8 cellular contexts compared by ENCODE assay signal in the genomic region with DNA sequence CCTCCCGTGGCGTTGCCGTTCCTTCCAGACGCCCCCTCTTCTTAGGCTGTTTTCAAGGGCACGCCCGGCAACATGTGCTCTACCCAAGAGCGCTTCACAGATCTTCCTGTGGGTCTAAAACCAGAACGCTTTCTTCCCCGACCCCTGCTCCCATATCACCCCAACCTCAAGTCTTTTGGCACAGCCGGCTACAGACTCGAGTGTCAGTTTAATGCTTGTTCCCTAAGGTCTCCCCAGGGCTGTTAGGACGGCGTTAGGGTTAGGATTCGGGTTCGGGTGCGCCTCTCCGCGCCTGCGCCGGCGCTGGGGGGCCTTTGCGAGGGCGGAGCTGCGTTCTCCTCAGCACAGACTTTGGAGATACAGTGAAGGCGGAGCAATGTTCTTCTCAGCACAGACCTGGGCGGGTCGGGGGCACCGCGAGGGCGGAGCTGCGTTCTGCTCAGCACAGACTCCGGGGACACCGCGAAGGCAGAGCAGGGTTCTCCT.
DNase-seq lines count a peak whose midpoint lies in the region; ATAC-seq and TF ChIP-seq lines count a peak whose summit lies in the region.
"Not testable (repeated sequence)": the region's sequence is repeated elsewhere in the genome, so short reads cannot be mapped to it uniquely, and the experiment has no call there.

No MANE protein-coding gene starts in this region.

- H3K4me2 ChIP-seq in BLaER1 = peak overlapping the region; percentile 56
- not testable (repeated sequence) for H3K4me2 ChIP-seq in neural cell (ENCODE audit: low read length)

- TF ChIP-seq RAD21 in neural cell (conservative IDR thresholded peaks at IDR 0.05) = not testable (repeated sequence)

- H3K27me3 ChIP-seq in BLaER1; HAP-1 (ENCODE audit: low read depth); breast epithelium; neural cell (ENCODE audit: insufficient read depth, low read depth, low read length): not testable (repeated sequence)

- not testable (repeated sequence) for H3K4me1 ChIP-seq in BLaER1, HAP-1, breast epithelium

- DNase-seq in HAP-1 (ENCODE audit: low spot score in 2 of 2) (peak; percentile 46 to 82), NCI-H2227 treated with DMSO at 0.1 percent for 48 hours (lab: John Stamatoyannopoulos, UW) (peak; percentile 88), breast epithelium (ENCODE audit: low spot score in 2 of 2) (peak in 1 of 2 donors; percentile 42), left ventricle myocardium superior (peak; percentile 52)
- peak; percentile 16 for DNase-seq in activated CD4-positive, alpha-beta T cell treated with anti-CD3 and anti-CD28 coated beads, Interleukin-2, amount 50 U/mL, for 1 hour
- peak; percentile 22 to 36 for DNase-seq in stimulated activated CD8-positive, alpha-beta memory T cell treated with anti-CD3 and anti-CD28 coated beads, Interleukin-15, amount 100 ng/mL, for 4 hours (ENCODE audit: low read depth in 2 of 2)

- not testable (repeated sequence) for TF ChIP-seq CTCF in breast epithelium (IDR thresholded peaks at IDR 0.05); neural cell (IDR thresholded peaks at IDR 0.05; ENCODE audit: poor library complexity, severe bottlenecking)

- not testable (repeated sequence) for H3K27ac ChIP-seq in BLaER1; neural cell (ENCODE audit: low read length)
- H3K27ac ChIP-seq in breast epithelium = peak overlapping the region in 1 of 2 donors; percentile 40

- H3K79me2 ChIP-seq in neural cell (replicated peaks; ENCODE audit: insufficient read depth, low read length) = not testable (repeated sequence)

- H3K4me3 ChIP-seq in BLaER1 (peak overlapping the region; percentile 67), HAP-1 (peak overlapping the region; percentile 38), breast epithelium (peak overlapping the region; percentile 22 to 71 (median 57)), neural cell (ENCODE audit: low read length) (peak overlapping the region; percentile 61)

- not testable (repeated sequence) for H2AFZ ChIP-seq in neural cell (ENCODE audit: low read depth, low read length)

- peak overlapping the region; percentile 58; the same call in 1 of the 2 replicates for H3K9ac ChIP-seq in BLaER1
- H3K9ac ChIP-seq in neural cell (ENCODE audit: low read length) = not testable (repeated sequence)

- H3K36me3 ChIP-seq in BLaER1; HAP-1 (replicated peaks); breast epithelium; neural cell (ENCODE audit: insufficient read depth, low read length): not testable (repeated sequence)

- not testable (repeated sequence) for H3F3A ChIP-seq in neural cell (ENCODE audit: insufficient read depth, low read length, poor library complexity, severe bottlenecking)

- H3K9me2 ChIP-seq in neural cell (ENCODE audit: insufficient read depth, low read length) = not testable (repeated sequence)

- intact Hi-C loops in breast epithelium (cut with DNase I; ENCODE audit: low total_unique reads); left ventricle myocardium superior (cut with micrococcal nuclease): not testable (repeated sequence)

- H4K20me1 ChIP-seq in BLaER1; neural cell (ENCODE audit: insufficient read depth): not testable (repeated sequence)

- TF ChIP-seq POLR2A in breast epithelium (IDR thresholded peaks at IDR 0.05) = not testable (repeated sequence)

- in situ Hi-C loops in HAP-1 (cut with MboI; ENCODE audit: low sequenced_read_pairs) = not testable (repeated sequence)

- TF ChIP-seq EP300 in neural cell (conservative IDR thresholded peaks at IDR 0.05; ENCODE audit: poor library complexity, severe bottlenecking) = not testable (repeated sequence)

- peaks cover 11% of the 10 kb centered on the region for H3K9me3 ChIP-seq in BLaER1
- H3K9me3 ChIP-seq in HAP-1; breast epithelium; neural cell (ENCODE audit: low read length): not testable (repeated sequence)

- peak; percentile 76 for ATAC-seq in left ventricle myocardium superior
